In genomic region chr16:85752511-85753420, GRCh38 we compare ENCODE assay signal across 11 cellular contexts. TPM values are rescaled to one million over a fixed set of nuclear protein-coding genes. Genes with fewer than 3 reads are reported as not detected.
DNase-seq lines count a peak whose midpoint lies in the region; ATAC-seq and TF ChIP-seq lines count a peak whose summit lies in the region.
"Had no signal": no experiment of that assay in that cellular context is flagged by ENCODE, and none has a peak within 500 bp of the region (broad histone marks: within the 10 kb centered on the region; RNA-seq: fewer than 3 reads in every experiment).

No MANE protein-coding gene starts in this region.

- H3K4me1 Mint-ChIP-seq in type B pancreatic cell (ENCODE audit: unreplicated experiment): peaks cover 12% of the 10 kb centered on the region

- no peak overlapping the region; the same call in 1 of the 2 replicates for H3K4me3 ChIP-seq in PC-9
- H3K4me3 ChIP-seq in heart right ventricle: no peak overlapping the region
- H3K4me3 ChIP-seq: SK-N-MC, skin epidermis had no signal

- H3K36me3 ChIP-seq in PC-9 (ENCODE audit: low read depth) (no peaks in the 10 kb centered on the region), heart right ventricle (no peaks in the 10 kb centered on the region)

- H3K27me3 Mint-ChIP-seq in type B pancreatic cell: peaks cover 43% of the 10 kb centered on the region

- CTCF ChIA-PET in PC-9 (lab: Charles Lee): no interaction called here

- intact Hi-C loops in PC-9 (cut with micrococcal nuclease; ENCODE audit: unreplicated experiment): no loop called here
- intact Hi-C loops in heart right ventricle (cut with DNase I): no loop called here

- POLR2A ChIA-PET in PC-9 (lab: Charles Lee; ENCODE audit: unreplicated experiment): interaction anchor here (0.6 kb wide), 1 partner anchor 195 kb away, joined by 3 read pairs; no protein-coding TSS in a partner anchor

- TF ChIP-seq CTCF in PC-9 (conservative IDR thresholded peaks at IDR 0.05): no peak
- peak in 4 of 9 donors; percentile 12 to 38 (median 22) for TF ChIP-seq CTCF in heart right ventricle (IDR thresholded peaks at IDR 0.05)
- peak; percentile 41 for TF ChIP-seq CTCF in type B pancreatic cell (conservative IDR thresholded peaks at IDR 0.05)

- H3K27ac Mint-ChIP-seq in type B pancreatic cell: peak overlapping the region; percentile 48

- H3K4me1 ChIP-seq in PC-9 (replicated peaks; ENCODE audit: insufficient read depth) (peaks cover 52% of the 10 kb centered on the region), heart right ventricle (peaks cover 5 to 42% (median 29%) of the 10 kb centered on the region in 9 donors)

- H3K27ac ChIP-seq in PC-9: no peak overlapping the region
- H3K27ac ChIP-seq in heart right ventricle: no peak overlapping the region
- H3K27ac ChIP-seq: SK-N-MC, skin epidermis had no signal

- no peaks in the 10 kb centered on the region for H3K36me3 Mint-ChIP-seq in type B pancreatic cell

- DNase-seq in NCI-H1105 treated with DMSO at 0.1 percent for 48 hours (lab: John Stamatoyannopoulos, UW) (peak; percentile 19), NCI-H1105 (lab: John Stamatoyannopoulos, UW) (no peak), PC-9 (no peak), heart right ventricle (peak; percentile 23 to 27), type B pancreatic cell (ENCODE audit: extremely low spot score, unreplicated experiment) (no peak), glomerular visceral epithelial cell (ENCODE audit: extremely low spot score) (no peak), Ammon's horn (ENCODE audit: low spot score) (no peak), dedifferentiated amniotic fluid mesenchymal stem cell (ENCODE audit: extremely low spot score) (no peak)

- no peak overlapping the region for H2AFZ ChIP-seq in PC-9

- no peaks in the 10 kb centered on the region for H4K20me1 ChIP-seq in PC-9 (ENCODE audit: insufficient read depth)

- peak overlapping the region; percentile 67 for H3K4me3 Mint-ChIP-seq in type B pancreatic cell

- H3K9me3 ChIP-seq in PC-9 (ENCODE audit: insufficient read depth, low read depth) (no peaks in the 10 kb centered on the region), heart right ventricle (no peaks in the 10 kb centered on the region)

- peak; percentile 16 to 58 (median 42) for ATAC-seq in heart right ventricle
- ATAC-seq: HCT116 had no signal

- H3K9me3 Mint-ChIP-seq in type B pancreatic cell: no peaks in the 10 kb centered on the region

- WGBS in heart right ventricle, 2 donors: 40 to 47% methylated on average over 21 of the region's 21 CpGs

- peaks cover 26% of the 10 kb centered on the region for H3K79me2 ChIP-seq in PC-9 (ENCODE audit: low read depth)

- BruUV-seq in PC-9 (replicated peaks; lab: Mats Ljungman, UMichigan): no TSS peak

- no peaks in the 10 kb centered on the region for H3K9me2 ChIP-seq in PC-9 (ENCODE audit: insufficient read depth)

- peak overlapping the region; percentile 91 for H3K4me2 ChIP-seq in PC-9

- peaks cover 24% of the 10 kb centered on the region for H3F3A ChIP-seq in PC-9 (ENCODE audit: insufficient read depth, low read depth)

- H3K27me3 ChIP-seq in PC-9 (ENCODE audit: insufficient read depth, low read depth) (no peaks in the 10 kb centered on the region), heart right ventricle (peaks cover 0 to 31% (median 6%) of the 10 kb centered on the region in 7 donors)

RNA-seq across cellular contexts. Expression of gene C16orf74, which starts 1.9 kb away (rescaled TPM):
- total RNA-seq in PC-9 (2021) (44.3 and 51.6 TPM in 2 replicates), heart right ventricle (1 to 10 TPM in 8 of 10 donors, under 1 TPM in 2; 0.56 to 6.5 (median 1.2) TPM), type B pancreatic cell (ENCODE audit: low replicate concordance) (3.1 and 4.9 TPM in 2 replicates)
- polyA plus RNA-seq in heart right ventricle: 1 to 10 TPM in 1 of 2 donors, under 1 TPM in 1; 0.87 to 4.4 TPM

RNA-seq across cellular contexts. Expression of gene EMC8, which starts 46.6 kb away (rescaled TPM):
- 38.2 and 44.0 TPM in 2 replicates for total RNA-seq in PC-9 (2021)
- total RNA-seq in heart right ventricle: 10 to 100 TPM; 17.8 to 29.0 (median 26.1) TPM
- 10 to 100 TPM in 1 of 2 donors, 1 to 10 TPM in 1; 6.2 to 23.1 TPM for polyA plus RNA-seq in heart right ventricle
- total RNA-seq in type B pancreatic cell (ENCODE audit: low replicate concordance): 34.8 and 41.4 TPM in 2 replicates

RNA-seq across cellular contexts. Expression of gene COX4I1, which starts 46.7 kb away (rescaled TPM):
- total RNA-seq in PC-9 (2021) (468 and 545 TPM in 2 replicates), heart right ventricle (1,000 to 10,000 TPM; 1,221 to 2,099 (median 1,899) TPM), type B pancreatic cell (ENCODE audit: low replicate concordance) (524 and 674 TPM in 2 replicates)
- polyA plus RNA-seq in heart right ventricle: 1,000 to 10,000 TPM; 2,661 to 4,942 TPM

Comparison
In these comparisons a context has a peak if more than half of its experiments do, and no peak if none do; other contexts are left out.
1. DNase-seq: peak in NCI-H1105 treated with DMSO at 0.1 percent for 48 hours (single experiment) and heart right ventricle (2 of 2); none in NCI-H1105 (single experiment), PC-9 (0 of 2), type B pancreatic cell (single experiment), glomerular visceral epithelial cell (single experiment), Ammon's horn (single experiment) and dedifferentiated amniotic fluid mesenchymal stem cell (single experiment).